Comparison of ENCODE assay signal across 1 cellular context in genomic region chr16:1701216-1701878, GRCh38.
TF ChIP-seq lines count a peak whose summit lies in the region.

No MANE protein-coding gene starts in this region.

TF ChIP-seq in GM12878, 131 proteins besides CTCF, POLR2A, EP300 and RAD21:
- TF ChIP-seq IRF4 (IDR thresholded peaks at IDR 0.05; ENCODE audit: low read depth, low read length) (no peak), BCL11A (IDR thresholded peaks at IDR 0.05; ENCODE audit: low read depth, low read length) (no peak), IRF3 (IDR thresholded peaks at IDR 0.05) (no peak), PAX5 (IDR thresholded peaks at IDR 0.05; ENCODE audit: borderline replicate concordance, low read depth, low read length) (no peak), IKZF1 (conservative IDR thresholded peaks at IDR 0.05) (no peak), ZNF207 (IDR thresholded peaks at IDR 0.05; ENCODE audit: borderline replicate concordance) (no peak), ASH2L (IDR thresholded peaks at IDR 0.05; ENCODE audit: borderline replicate concordance, low read depth) (no peak), CREM (IDR thresholded peaks at IDR 0.05; ENCODE audit: low read depth) (no peak), POLR2AphosphoS2 (IDR thresholded peaks at IDR 0.05; ENCODE audit: low read depth, low read length) (no peak), JUNB (IDR thresholded peaks at IDR 0.05) (no peak), BMI1 (IDR thresholded peaks at IDR 0.05; ENCODE audit: borderline replicate concordance) (no peak), POLR2AphosphoS5 (IDR thresholded peaks at IDR 0.05; ENCODE audit: low read length) (no peak), NBN (IDR thresholded peaks at IDR 0.05) (no peak), RBBP5 (conservative IDR thresholded peaks at IDR 0.05) (no peak), PAX8 (IDR thresholded peaks at IDR 0.05) (no peak), MTA2 (IDR thresholded peaks at IDR 0.05; ENCODE audit: low read depth) (no peak), EGR1 (IDR thresholded peaks at IDR 0.05; ENCODE audit: borderline replicate concordance in 1 of 2, low read depth in 2 of 2, low read length in 2 of 2) (no peak), HDGF (IDR thresholded peaks at IDR 0.05) (no peak)
- TF ChIP-seq, protein P1, sequence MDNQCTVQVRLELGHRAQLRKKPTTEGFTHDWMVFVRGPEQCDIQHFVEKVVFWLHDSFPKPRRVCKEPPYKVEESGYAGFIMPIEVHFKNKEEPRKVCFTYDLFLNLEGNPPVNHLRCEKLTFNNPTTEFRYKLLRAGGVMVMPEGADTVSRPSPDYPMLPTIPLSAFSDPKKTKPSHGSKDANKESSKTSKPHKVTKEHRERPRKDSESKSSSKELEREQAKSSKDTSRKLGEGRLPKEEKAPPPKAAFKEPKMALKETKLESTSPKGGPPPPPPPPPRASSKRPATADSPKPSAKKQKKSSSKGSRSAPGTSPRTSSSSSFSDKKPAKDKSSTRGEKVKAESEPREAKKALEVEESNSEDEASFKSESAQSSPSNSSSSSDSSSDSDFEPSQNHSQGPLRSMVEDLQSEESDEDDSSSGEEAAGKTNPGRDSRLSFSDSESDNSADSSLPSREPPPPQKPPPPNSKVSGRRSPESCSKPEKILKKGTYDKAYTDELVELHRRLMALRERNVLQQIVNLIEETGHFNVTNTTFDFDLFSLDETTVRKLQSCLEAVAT (IDR thresholded peaks at IDR 0.05), result no peak
- TF ChIP-seq, protein P2, sequence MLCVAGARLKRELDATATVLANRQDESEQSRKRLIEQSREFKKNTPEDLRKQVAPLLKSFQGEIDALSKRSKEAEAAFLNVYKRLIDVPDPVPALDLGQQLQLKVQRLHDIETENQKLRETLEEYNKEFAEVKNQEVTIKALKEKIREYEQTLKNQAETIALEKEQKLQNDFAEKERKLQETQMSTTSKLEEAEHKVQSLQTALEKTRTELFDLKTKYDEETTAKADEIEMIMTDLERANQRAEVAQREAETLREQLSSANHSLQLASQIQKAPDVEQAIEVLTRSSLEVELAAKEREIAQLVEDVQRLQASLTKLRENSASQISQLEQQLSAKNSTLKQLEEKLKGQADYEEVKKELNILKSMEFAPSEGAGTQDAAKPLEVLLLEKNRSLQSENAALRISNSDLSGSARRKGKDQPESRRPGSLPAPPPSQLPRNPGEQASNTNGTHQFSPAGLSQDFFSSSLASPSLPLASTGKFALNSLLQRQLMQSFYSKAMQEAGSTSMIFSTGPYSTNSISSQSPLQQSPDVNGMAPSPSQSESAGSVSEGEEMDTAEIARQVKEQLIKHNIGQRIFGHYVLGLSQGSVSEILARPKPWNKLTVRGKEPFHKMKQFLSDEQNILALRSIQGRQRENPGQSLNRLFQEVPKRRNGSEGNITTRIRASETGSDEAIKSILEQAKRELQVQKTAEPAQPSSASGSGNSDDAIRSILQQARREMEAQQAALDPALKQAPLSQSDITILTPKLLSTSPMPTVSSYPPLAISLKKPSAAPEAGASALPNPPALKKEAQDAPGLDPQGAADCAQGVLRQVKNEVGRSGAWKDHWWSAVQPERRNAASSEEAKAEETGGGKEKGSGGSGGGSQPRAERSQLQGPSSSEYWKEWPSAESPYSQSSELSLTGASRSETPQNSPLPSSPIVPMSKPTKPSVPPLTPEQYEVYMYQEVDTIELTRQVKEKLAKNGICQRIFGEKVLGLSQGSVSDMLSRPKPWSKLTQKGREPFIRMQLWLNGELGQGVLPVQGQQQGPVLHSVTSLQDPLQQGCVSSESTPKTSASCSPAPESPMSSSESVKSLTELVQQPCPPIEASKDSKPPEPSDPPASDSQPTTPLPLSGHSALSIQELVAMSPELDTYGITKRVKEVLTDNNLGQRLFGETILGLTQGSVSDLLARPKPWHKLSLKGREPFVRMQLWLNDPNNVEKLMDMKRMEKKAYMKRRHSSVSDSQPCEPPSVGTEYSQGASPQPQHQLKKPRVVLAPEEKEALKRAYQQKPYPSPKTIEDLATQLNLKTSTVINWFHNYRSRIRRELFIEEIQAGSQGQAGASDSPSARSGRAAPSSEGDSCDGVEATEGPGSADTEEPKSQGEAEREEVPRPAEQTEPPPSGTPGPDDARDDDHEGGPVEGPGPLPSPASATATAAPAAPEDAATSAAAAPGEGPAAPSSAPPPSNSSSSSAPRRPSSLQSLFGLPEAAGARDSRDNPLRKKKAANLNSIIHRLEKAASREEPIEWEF (IDR thresholded peaks at IDR 0.05; ENCODE audit: insufficient replicate concordance, low read depth, low read length), result no peak
